Comparison of ENCODE assay signal across 20 cellular contexts in the genomic region with DNA sequence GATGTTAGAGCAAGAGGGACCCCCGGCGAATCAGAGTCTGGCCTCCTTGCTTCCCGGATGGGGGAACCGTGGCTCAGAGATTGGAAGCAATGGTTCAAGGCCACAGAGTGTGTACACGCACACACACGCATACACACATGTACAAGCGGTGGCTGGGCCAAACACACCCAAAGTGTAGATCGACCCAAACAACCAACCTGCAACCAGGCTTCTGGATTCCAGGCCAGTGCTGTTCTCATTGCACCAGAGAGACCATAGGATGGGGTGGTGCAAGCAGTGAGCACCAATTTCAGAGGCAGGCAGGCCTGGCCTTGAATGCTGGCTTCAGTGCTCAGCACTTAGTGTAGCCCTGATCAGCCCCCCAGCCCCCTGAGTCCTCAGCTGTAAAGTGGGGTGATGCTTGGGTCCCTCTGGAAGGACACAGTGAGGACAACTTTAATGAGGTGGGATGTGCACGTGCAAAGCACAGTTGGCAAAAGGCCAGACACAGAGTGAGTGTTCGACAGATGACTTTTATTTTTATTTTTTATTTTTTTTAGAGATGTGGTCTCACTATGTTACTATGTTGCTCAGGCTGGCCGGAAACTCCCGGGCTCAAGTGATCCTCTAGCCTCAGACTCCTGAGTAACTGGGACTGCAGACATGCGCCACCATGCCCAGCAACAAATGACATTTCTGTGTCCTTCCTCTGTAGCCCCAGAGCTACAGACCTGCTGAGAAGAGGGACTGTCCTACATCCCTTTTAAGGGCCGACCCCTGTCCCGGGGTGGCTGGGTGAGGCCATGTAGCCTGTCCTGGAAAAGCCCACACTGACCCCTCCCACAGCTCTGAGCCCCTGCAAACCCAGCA. TPM values are rescaled to one million over a fixed set of nuclear protein-coding genes. Genes with fewer than 3 reads are reported as not detected.
"Had no signal": no experiment of that assay in that cellular context is flagged by ENCODE, and none has a peak within 500 bp of the region (broad histone marks: within the 10 kb centered on the region; RNA-seq: fewer than 3 reads in every experiment).

No MANE protein-coding gene starts in this region.

- H3K27me3 ChIP-seq: colonic mucosa, hepatocyte, ovary, right atrium auricular region, stomach had no signal

- H3K4me2 ChIP-seq: hepatocyte had no signal

- H3K4me1 ChIP-seq: colonic mucosa, right atrium auricular region had no signal

- H2AFZ ChIP-seq: hepatocyte had no signal

- H3K4me3 ChIP-seq: colonic mucosa, hepatocyte, left ventricle myocardium inferior, lower lobe of right lung, ovary, right atrium auricular region, sigmoid colon, skin epidermis, stomach, thoracic aorta, transverse colon had no signal

- H3K9me3 ChIP-seq: colonic mucosa, left ventricle myocardium inferior, lower lobe of right lung, ovary, right atrium auricular region, sigmoid colon, stomach, thoracic aorta, transverse colon had no signal

- H3K36me3 ChIP-seq: colonic mucosa, left ventricle myocardium inferior, lower lobe of right lung, ovary, right atrium auricular region, sigmoid colon, stomach, thoracic aorta, transverse colon had no signal

- H3K27ac ChIP-seq: colonic mucosa, foreskin keratinocyte, hepatocyte, left ventricle myocardium inferior, lower lobe of right lung, right atrium auricular region, sigmoid colon, skin epidermis, stomach, thoracic aorta, transverse colon had no signal

- FAIRE-seq: kidney had no signal

- H3K79me2 ChIP-seq: hepatocyte had no signal

- DNase-seq: colonic mucosa; dermis blood vessel endothelial cell; erythroblast; kidney; left cardiac atrium; left ventricle myocardium inferior; lower lobe of right lung; naive thymus-derived CD4-positive, alpha-beta T cell; nephron progenitor cell; sigmoid colon; stimulated activated CD4-positive, alpha-beta T cell treated with anti-CD3 and anti-CD28 coated beads, Interleukin-12 subunit alpha, Interleukin-12 subunit beta, amount 100 ng/mL, for 4 hours; stimulated activated naive CD4-positive, alpha-beta T cell; stomach; transverse colon had no signal

RNA-seq across cellular contexts. Expression of gene C11orf96, which starts 7.1 kb away (rescaled TPM):
- total RNA-seq: foreskin keratinocyte had no signal
- polyA plus RNA-seq: foreskin keratinocyte; naive thymus-derived CD4-positive, alpha-beta T cell had no signal
